In genomic region chr11:117669616-117670015, GRCh38 we compare ENCODE assay signal across 27 cellular contexts.
"Had no signal": no experiment of that assay in that cellular context is flagged by ENCODE, and none has a peak within 500 bp of the region (broad histone marks: within the 10 kb centered on the region; RNA-seq: fewer than 3 reads in every experiment).

No MANE protein-coding gene starts in this region.

- H3K27ac ChIP-seq: coronary artery, esophagus muscularis mucosa, foreskin keratinocyte, gastrocnemius medialis, heart left ventricle had no signal

- H3K27me3 ChIP-seq: heart left ventricle had no signal

- H3K4me1 ChIP-seq: foreskin keratinocyte, gastrocnemius medialis had no signal

- FAIRE-seq: astrocyte had no signal

- H3K36me3 ChIP-seq: esophagus muscularis mucosa, gastrocnemius medialis, heart left ventricle had no signal

- H3K9me3 ChIP-seq: esophagus muscularis mucosa, gastrocnemius medialis, heart left ventricle had no signal

- DNase-seq: activated CD4-positive, alpha-beta memory T cell treated with anti-CD3 and anti-CD28 coated beads, Interleukin-2, amount 10 ng/mL, durations not matched to agents 7 days and 5 days; activated CD4-positive, alpha-beta T cell treated with anti-CD3 and anti-CD28 coated beads for 1 hour; activated CD4-positive, alpha-beta T cell treated with anti-CD3 and anti-CD28 coated beads for 4 hours; activated CD4-positive, alpha-beta T cell treated with anti-CD3 and anti-CD28 coated beads, Interleukin-2, amount 10 ng/mL, durations not matched to agents 7 days and 5 days; activated CD4-positive, alpha-beta T cell treated with anti-CD3 and anti-CD28 coated beads, Interleukin-2, amount 50 U/mL, for 4 hours; activated CD8-positive, alpha-beta memory T cell treated with anti-CD3 and anti-CD28 coated beads, Interleukin-2, amount 50 U/mL, for 48 hours; activated gamma-delta T cell; activated naive CD4-positive, alpha-beta T cell; activated naive CD4-positive, alpha-beta T cell treated with anti-CD3 and anti-CD28 coated beads, Interleukin-2, amount 10 ng/mL, durations not matched to agents 7 days and 5 days; activated naive CD8-positive, alpha-beta T cell treated with anti-CD3 and anti-CD28 coated beads, Interleukin-2, amount 10 ng/mL, durations not matched to agents 7 days and 5 days; activated T-cell treated with anti-CD3 and anti-CD28 coated beads for 4 hours; activated T-cell treated with anti-CD3 and anti-CD28 coated beads, Interleukin-2, amount 50 U/mL, for 24 hours; activated T-cell treated with anti-CD3 and anti-CD28 coated beads, Interleukin-2, amount 50 U/mL, for 72 hours; central memory CD4-positive, alpha-beta T cell; cerebellar nuclear complex; effector CD4-positive, alpha-beta T cell; effector memory CD8-positive, alpha-beta T cell; erythroblast; foreskin keratinocyte; gastrocnemius medialis; glutamatergic neuron; T-helper 2 cell had no signal

- ATAC-seq: activated naive CD4-positive, alpha-beta T cell treated with anti-CD3 and anti-CD28 coated beads, Interleukin-2, amount 50 U/mL, for 72 hours; activated T-cell treated with anti-CD3 and anti-CD28 coated beads, Interleukin-2, amount 50 U/mL, for 72 hours; effector memory CD8-positive, alpha-beta T cell; foreskin keratinocyte; gastrocnemius medialis; heart left ventricle had no signal

- H3K4me3 ChIP-seq: coronary artery, esophagus muscularis mucosa, gastrocnemius medialis, heart left ventricle had no signal
